2 cellular contexts compared by ENCODE assay signal in the genomic region with DNA sequence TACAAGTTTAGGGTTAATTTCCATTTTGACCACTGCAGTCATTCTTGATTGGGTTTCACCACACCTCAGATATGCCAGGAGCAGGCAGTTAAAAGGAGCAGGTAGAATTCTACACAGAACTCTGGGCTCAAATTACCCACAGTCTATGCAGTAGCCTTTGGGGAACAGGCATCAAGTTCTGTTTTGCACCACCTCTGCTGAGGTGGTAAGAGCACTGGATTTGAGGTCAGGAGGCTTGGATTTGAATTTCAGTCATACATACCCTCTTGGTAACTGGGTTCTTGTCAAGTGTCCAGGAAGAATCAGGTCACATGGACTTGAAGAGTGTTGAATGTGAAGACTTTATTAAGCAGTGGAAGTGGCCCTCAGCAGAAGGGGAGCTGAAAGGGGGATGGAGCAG.
TF ChIP-seq lines count a peak whose summit lies in the region.

No MANE protein-coding gene starts in this region.

TF ChIP-seq in IMR-90, 13 proteins besides CTCF, POLR2A, EP300 and RAD21:
- TF ChIP-seq NFE2L2 (IDR thresholded peaks at IDR 0.05; ENCODE audit: low read depth, low read length), result no peak
- no peak for TF ChIP-seq SMC3 (IDR thresholded peaks at IDR 0.05; ENCODE audit: low read depth, low read length)
- no peak for TF ChIP-seq BHLHE40 (IDR thresholded peaks at IDR 0.05; ENCODE audit: low read depth, low read length)
- no peak for TF ChIP-seq FOS (IDR thresholded peaks at IDR 0.05; ENCODE audit: low read depth, low read length)
- no peak for TF ChIP-seq MAFK (IDR thresholded peaks at IDR 0.05; ENCODE audit: low read depth, low read length)
- no peak for TF ChIP-seq RCOR1 (IDR thresholded peaks at IDR 0.05; ENCODE audit: insufficient replicate concordance, low read length)
- no peak for TF ChIP-seq MXI1 (IDR thresholded peaks at IDR 0.05; ENCODE audit: borderline replicate concordance, low read depth, low read length)
- TF ChIP-seq ELK1 (IDR thresholded peaks at IDR 0.05; ENCODE audit: borderline replicate concordance, low read depth, low read length), result no peak
- no peak for TF ChIP-seq CEBPB (IDR thresholded peaks at IDR 0.05; ENCODE audit: low read depth, low read length)

TF ChIP-seq in GM12878, 131 proteins besides CTCF, POLR2A, EP300 and RAD21:
- no peak for TF ChIP-seq DPF2 (IDR thresholded peaks at IDR 0.05)
- no peak for TF ChIP-seq IKZF2 (IDR thresholded peaks at IDR 0.05)
- TF ChIP-seq ZNF207 (IDR thresholded peaks at IDR 0.05; ENCODE audit: borderline replicate concordance), result no peak
- TF ChIP-seq ESRRA (IDR thresholded peaks at IDR 0.05; ENCODE audit: low read length), result no peak
- no peak for TF ChIP-seq GATAD2B (conservative IDR thresholded peaks at IDR 0.05; ENCODE audit: low read depth)
- TF ChIP-seq PAX8 (IDR thresholded peaks at IDR 0.05), result no peak
- TF ChIP-seq, protein P1, sequence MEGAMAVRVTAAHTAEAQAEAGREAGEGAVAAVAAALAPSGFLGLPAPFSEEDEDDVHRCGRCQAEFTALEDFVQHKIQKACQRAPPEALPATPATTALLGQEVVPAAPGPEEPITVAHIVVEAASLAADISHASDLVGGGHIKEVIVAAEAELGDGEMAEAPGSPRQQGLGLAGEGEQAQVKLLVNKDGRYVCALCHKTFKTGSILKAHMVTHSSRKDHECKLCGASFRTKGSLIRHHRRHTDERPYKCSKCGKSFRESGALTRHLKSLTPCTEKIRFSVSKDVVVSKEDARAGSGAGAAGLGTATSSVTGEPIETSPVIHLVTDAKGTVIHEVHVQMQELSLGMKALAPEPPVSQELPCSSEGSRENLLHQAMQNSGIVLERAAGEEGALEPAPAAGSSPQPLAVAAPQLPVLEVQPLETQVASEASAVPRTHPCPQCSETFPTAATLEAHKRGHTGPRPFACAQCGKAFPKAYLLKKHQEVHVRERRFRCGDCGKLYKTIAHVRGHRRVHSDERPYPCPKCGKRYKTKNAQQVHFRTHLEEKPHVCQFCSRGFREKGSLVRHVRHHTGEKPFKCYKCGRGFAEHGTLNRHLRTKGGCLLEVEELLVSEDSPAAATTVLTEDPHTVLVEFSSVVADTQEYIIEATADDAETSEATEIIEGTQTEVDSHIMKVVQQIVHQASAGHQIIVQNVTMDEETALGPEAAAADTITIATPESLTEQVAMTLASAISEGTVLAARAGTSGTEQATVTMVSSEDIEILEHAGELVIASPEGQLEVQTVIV (IDR thresholded peaks at IDR 0.05; ENCODE audit: borderline replicate concordance, partially characterized antibody), result no peak
- TF ChIP-seq HCFC1 (IDR thresholded peaks at IDR 0.05; ENCODE audit: low read length), result no peak
- no peak for TF ChIP-seq ZZZ3 (IDR thresholded peaks at IDR 0.05; ENCODE audit: control insufficient read depth, insufficient read length, low read depth)
- TF ChIP-seq NR2F1 (conservative IDR thresholded peaks at IDR 0.05), result no peak
- TF ChIP-seq LARP7 (IDR thresholded peaks at IDR 0.05), result no peak
